26 cellular contexts compared by ENCODE assay signal in genomic region chr6:4888841-4889240, GRCh38.
"Had no signal": no experiment of that assay in that cellular context is flagged by ENCODE, and none has a peak within 500 bp of the region (broad histone marks: within the 10 kb centered on the region; RNA-seq: fewer than 3 reads in every experiment).

No MANE protein-coding gene starts in this region.

- DNase-seq: activated CD4-positive, alpha-beta T cell treated with anti-CD3 and anti-CD28 coated beads for 48 hours; activated CD4-positive, alpha-beta T cell treated with anti-CD3 and anti-CD28 coated beads, Interleukin-2, amount 50 U/mL, for 48 hours; activated CD8-positive, alpha-beta memory T cell treated with anti-CD3 and anti-CD28 coated beads for 24 hours; activated effector memory CD4-positive, alpha-beta T cell treated with Interleukin-2 at 50 U/mL for 16 hours; activated naive CD4-positive, alpha-beta T cell treated with Interleukin-2 at 50 U/mL for 16 hours; aorta; body of pancreas; dermis blood vessel endothelial cell; effector CD4-positive, alpha-beta T cell; gastrocnemius medialis; glutamatergic neuron; kidney; left colon; mammary epithelial cell; naive thymus-derived CD8-positive, alpha-beta T cell; occipital lobe; stimulated activated naive CD8-positive, alpha-beta T cell treated with anti-CD3 and anti-CD28 coated beads, Interleukin-15, Interleukin-2, amounts not matched to agents 100 U/mL and 50 U/mL, for 24 hours; T-helper 9 cell; testis; transverse colon had no signal

- H3K27ac ChIP-seq: body of pancreas, esophagus muscularis mucosa, gastrocnemius medialis, neural progenitor cell, right atrium auricular region, testis, transverse colon, VCaP had no signal

- H3K27me3 ChIP-seq: body of pancreas, esophagus muscularis mucosa, gastrocnemius medialis, neural progenitor cell, right atrium auricular region, testis, transverse colon had no signal

- H3K4me2 ChIP-seq: neural progenitor cell had no signal

- H3K9me3 ChIP-seq: body of pancreas, esophagus muscularis mucosa, gastrocnemius medialis, right atrium auricular region, testis, transverse colon had no signal

- H3K27me3 Mint-ChIP-seq: activated naive CD8-positive, alpha-beta T cell; naive thymus-derived CD8-positive, alpha-beta T cell had no signal

- H3K27ac Mint-ChIP-seq: activated naive CD8-positive, alpha-beta T cell; neural progenitor cell had no signal

- H3K4me1 ChIP-seq: body of pancreas, esophagus muscularis mucosa, right atrium auricular region, testis had no signal

- ATAC-seq: activated CD4-positive, CD25-positive, alpha-beta regulatory T cell treated with anti-CD3 and anti-CD28 coated beads, Interleukin-2, amount 50 U/mL, for 24 hours; body of pancreas; gastrocnemius medialis; naive thymus-derived CD8-positive, alpha-beta T cell; stimulated activated naive CD8-positive, alpha-beta T cell treated with anti-CD3 and anti-CD28 coated beads, Interleukin-15, Interleukin-2, amounts not matched to agents 100 U/mL and 50 U/mL, for 24 hours had no signal

- H3K9ac ChIP-seq: neural progenitor cell had no signal

- H3K4me1 Mint-ChIP-seq: neural progenitor cell had no signal

- H3K4me3 Mint-ChIP-seq: activated naive CD8-positive, alpha-beta T cell; naive thymus-derived CD8-positive, alpha-beta T cell; neural progenitor cell had no signal

- H3K4me3 ChIP-seq: body of pancreas, esophagus muscularis mucosa, gastrocnemius medialis, neural progenitor cell, right atrium auricular region, testis, transverse colon had no signal

- H3K36me3 ChIP-seq: neural progenitor cell had no signal
